8 cellular contexts compared by ENCODE assay signal in the genomic region with DNA sequence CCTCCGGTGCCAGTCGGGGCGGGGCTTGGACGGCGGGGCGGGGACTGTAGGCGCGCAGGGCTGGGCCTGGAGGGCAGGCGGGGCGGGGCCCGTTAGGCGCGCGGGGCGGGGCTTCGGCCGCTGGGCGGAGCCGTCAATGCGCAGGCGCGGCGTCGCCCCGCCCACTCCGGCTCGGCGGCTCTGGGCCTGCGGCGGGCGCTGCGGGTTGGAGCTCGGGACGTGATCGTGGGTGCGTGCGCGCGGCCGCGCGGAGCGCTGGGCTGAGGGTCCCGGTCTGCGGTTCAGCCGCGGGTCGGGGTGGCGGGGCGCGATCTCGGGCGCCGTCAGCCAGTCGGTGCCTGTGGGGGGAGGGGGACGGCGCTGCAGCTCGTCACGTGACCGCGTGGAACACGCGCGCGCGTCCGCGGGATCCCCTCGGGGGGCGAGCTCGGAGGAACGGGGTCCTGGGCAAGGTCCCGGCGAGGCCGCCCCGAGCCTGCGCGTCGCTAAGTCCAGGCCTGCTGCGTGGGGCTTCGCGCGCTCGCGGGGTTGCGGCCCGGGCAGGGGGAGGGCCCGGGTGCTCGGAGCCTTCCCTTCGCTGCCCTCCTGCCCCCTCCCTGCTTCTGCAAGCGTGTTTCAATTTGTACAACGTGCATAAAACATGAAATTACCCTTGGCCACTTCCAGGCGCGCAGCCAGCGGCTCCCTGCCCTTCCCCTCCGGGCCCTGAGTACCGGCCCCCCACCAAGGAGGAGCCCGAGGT. TPM values are rescaled to one million over a fixed set of nuclear protein-coding genes. Genes with fewer than 3 reads are reported as not detected.
DNase-seq lines count a peak whose midpoint lies in the region; ATAC-seq and TF ChIP-seq lines count a peak whose summit lies in the region.

A gene (plus strand): TSS at position 164 of the 742 bp plus-strand sequence. CDS start 595 bp downstream, outside the sequence.

- H3K27me3 ChIP-seq in cardiac muscle cell: no peaks in the 10 kb centered on the region
- no peaks in the 10 kb centered on the region for H3K27me3 ChIP-seq in tibial nerve

- TF ChIP-seq CTCF in GM12864 (IDR thresholded peaks at IDR 0.05; ENCODE audit: low read depth, low read length, missing control alignments) (no peak), cardiac muscle cell (IDR thresholded peaks at IDR 0.05; ENCODE audit: low read depth, low read length) (no peak), tibial nerve (IDR thresholded peaks at IDR 0.05) (peak in 2 of 5 experiments; percentile 38 to 40)

- no peaks in the 10 kb centered on the region for H3K27me3 Mint-ChIP-seq in activated naive CD8-positive, alpha-beta T cell treated with anti-CD3 and anti-CD28 coated beads, Interleukin-2, amount 50 U/mL, for 24 hours

- peak within 1 kb of the TSS; percentile 59 for H3K27ac Mint-ChIP-seq in activated naive CD8-positive, alpha-beta T cell treated with anti-CD3 and anti-CD28 coated beads, Interleukin-2, amount 50 U/mL, for 24 hours

- WGBS in tibial nerve, 2 donors: 0 to 1% methylated on average over 27 to 46 of the region's 98 CpGs

- H3K4me1 Mint-ChIP-seq in activated naive CD8-positive, alpha-beta T cell treated with anti-CD3 and anti-CD28 coated beads, Interleukin-2, amount 50 U/mL, for 24 hours: peaks cover 62% of the 10 kb centered on the region

- TF ChIP-seq POLR2A in tibial nerve (IDR thresholded peaks at IDR 0.05): peak; percentile 68 to 73

- H3K4me1 ChIP-seq in cardiac muscle cell (ENCODE audit: low read depth): no peaks in the 10 kb centered on the region
- peaks cover 0 to 28% (median 7%) of the 10 kb centered on the region in 4 donors for H3K4me1 ChIP-seq in tibial nerve

- H3K36me3 ChIP-seq in cardiac muscle cell (no peaks in the 10 kb centered on the region), tibial nerve (peaks cover 0 to 20% (median 0%) of the 10 kb centered on the region in 3 donors)

- peak; percentile 79 for ATAC-seq in HG02678 (IDR thresholded peaks at IDR 0.05; ENCODE audit: unreplicated experiment)
- ATAC-seq in activated naive CD8-positive, alpha-beta T cell treated with anti-CD3 and anti-CD28 coated beads, Interleukin-2, amount 50 U/mL, for 24 hours: peak; percentile 86

- peak within 1 kb of the TSS; percentile 72 for H3K27ac ChIP-seq in cardiac muscle cell
- peak within 1 kb of the TSS; percentile 72 to 93 (median 90) for H3K27ac ChIP-seq in tibial nerve

- H3K4me3 ChIP-seq in GM12864 (ENCODE audit: low read depth, low read length) (peak within 1 kb of the TSS; percentile 92), cardiac muscle cell (peak within 1 kb of the TSS; percentile 98), tibial nerve (peak within 1 kb of the TSS; percentile 85 to 98 (median 94))

- TF ChIP-seq EP300 in tibial nerve (IDR thresholded peaks at IDR 0.05): no peak

- H3K9me3 Mint-ChIP-seq in activated naive CD8-positive, alpha-beta T cell treated with anti-CD3 and anti-CD28 coated beads, Interleukin-2, amount 50 U/mL, for 24 hours: no peaks in the 10 kb centered on the region

- H3K4me3 Mint-ChIP-seq in activated naive CD8-positive, alpha-beta T cell treated with anti-CD3 and anti-CD28 coated beads, Interleukin-2, amount 50 U/mL, for 24 hours: peak within 1 kb of the TSS; percentile 82

- H3K9me3 ChIP-seq in cardiac muscle cell (ENCODE audit: low read depth): no peaks in the 10 kb centered on the region
- no peaks in the 10 kb centered on the region for H3K9me3 ChIP-seq in tibial nerve

- peaks cover 10% of the 10 kb centered on the region for H3K36me3 Mint-ChIP-seq in activated naive CD8-positive, alpha-beta T cell treated with anti-CD3 and anti-CD28 coated beads, Interleukin-2, amount 50 U/mL, for 24 hours (ENCODE audit: low read depth)

- DNase-seq in GM12864 (ENCODE audit: low read depth) (no peak), NCI-H1417 (lab: John Stamatoyannopoulos, UW) (peak; percentile 80 to 89 (median 88)), T follicular helper cell (ENCODE audit: low read depth) (peak; percentile 89), cardiac muscle cell (ENCODE audit: low read depth in 1 of 2, low spot score in 1 of 2) (peak; percentile 90 to 95), pons (ENCODE audit: low spot score) (peak; percentile 76), tibial nerve (ENCODE audit: low spot score in 2 of 2) (peak; percentile 90)
- peak; percentile 98 for DNase-seq in activated naive CD8-positive, alpha-beta T cell treated with anti-CD3 and anti-CD28 coated beads, Interleukin-2, amount 50 U/mL, for 24 hours

RNA-seq across cellular contexts. Expression of the gene that starts here (rescaled TPM):
- 19.4 and 26.8 TPM in 2 replicates for total RNA-seq in cardiac muscle cell
- polyA plus RNA-seq in cardiac muscle cell: 23.4 and 24.6 TPM in 2 replicates
- 10 to 100 TPM; 24.7 to 58.8 (median 43.9) TPM for total RNA-seq in tibial nerve
